12 cellular contexts compared by ENCODE assay signal in genomic region chr12:63862187-63863107, GRCh38. TPM values are rescaled to one million over a fixed set of nuclear protein-coding genes. Genes with fewer than 3 reads are reported as not detected.
DNase-seq lines count a peak whose midpoint lies in the region; ATAC-seq and TF ChIP-seq lines count a peak whose summit lies in the region.
"Had no signal": no experiment of that assay in that cellular context is flagged by ENCODE, and none has a peak within 500 bp of the region (broad histone marks: within the 10 kb centered on the region; RNA-seq: fewer than 3 reads in every experiment).

No MANE protein-coding gene starts in this region.

- TF ChIP-seq POLR2A in heart left ventricle (IDR thresholded peaks at IDR 0.05) (no peak), spleen (IDR thresholded peaks at IDR 0.05) (no peak)

- H3K4me1 ChIP-seq in heart left ventricle (peaks cover 0 to 19% (median 6%) of the 10 kb centered on the region in 12 donors), spleen (peaks cover 0 to 12% (median 0%) of the 10 kb centered on the region in 6 donors)

- H3K27me3 ChIP-seq in heart left ventricle, result no peaks in the 10 kb centered on the region
- no peaks in the 10 kb centered on the region for H3K27me3 ChIP-seq in spleen (replicated peaks in 1 of 7)
- H3K27me3 ChIP-seq: gastroesophageal sphincter had no signal

- no peak for TF ChIP-seq CTCF in heart left ventricle (IDR thresholded peaks at IDR 0.05)
- TF ChIP-seq CTCF in progenitor cell of endocrine pancreas (IDR thresholded peaks at IDR 0.05; ENCODE audit: unreplicated experiment), result no peak
- TF ChIP-seq CTCF in spleen (IDR thresholded peaks at IDR 0.05 in 8 of 11, conservative IDR thresholded peaks at IDR 0.05 in 3 of 11), result no peak

- no peaks in the 10 kb centered on the region for H3K27me3 Mint-ChIP-seq in progenitor cell of endocrine pancreas
- H3K27me3 Mint-ChIP-seq: activated CD4-positive, alpha-beta memory T cell treated with anti-CD3 and anti-CD28 coated beads, Interleukin-2, amount 10 ng/mL, durations not matched to agents 7 days and 5 days had no signal

- H3K27ac Mint-ChIP-seq in progenitor cell of endocrine pancreas, result peak overlapping the region; percentile 80
- H3K27ac Mint-ChIP-seq: activated CD4-positive, alpha-beta memory T cell treated with anti-CD3 and anti-CD28 coated beads, Interleukin-2, amount 10 ng/mL, durations not matched to agents 7 days and 5 days had no signal

- peaks cover 15% of the 10 kb centered on the region for H3K4me1 Mint-ChIP-seq in progenitor cell of endocrine pancreas (ENCODE audit: low read depth)
- H3K4me1 Mint-ChIP-seq: activated CD4-positive, alpha-beta memory T cell treated with anti-CD3 and anti-CD28 coated beads, Interleukin-2, amount 10 ng/mL, durations not matched to agents 7 days and 5 days had no signal

- H3K36me3 Mint-ChIP-seq in progenitor cell of endocrine pancreas (ENCODE audit: insufficient read depth), result no peaks in the 10 kb centered on the region

- WGBS in heart left ventricle, 4 donors, result 65 to 69% (median 67%) methylated on average over 7 of the region's 7 CpGs
- WGBS in spleen, 5 donors, result 70 to 88% (median 85%) methylated on average over 7 of the region's 7 CpGs

- H3K36me3 ChIP-seq in heart left ventricle (no peaks in the 10 kb centered on the region), spleen (no peaks in the 10 kb centered on the region)
- H3K36me3 ChIP-seq: gastroesophageal sphincter had no signal

- peak; percentile 64 to 83 (median 79) for ATAC-seq in heart left ventricle
- ATAC-seq: gastroesophageal sphincter had no signal

- H3K27ac ChIP-seq in heart left ventricle (peak overlapping the region in 8 of 12 donors; percentile 9 to 54 (median 44)), spleen (peak overlapping the region in 1 of 8 donors; percentile 1)

- H3K9me3 ChIP-seq in heart left ventricle (no peaks in the 10 kb centered on the region), spleen (no peaks in the 10 kb centered on the region)
- H3K9me3 ChIP-seq: gastroesophageal sphincter had no signal

- DNase-seq in ELR (ENCODE audit: low read depth) (peak; percentile 29), RPMI7951 (ENCODE audit: low read depth) (peak; percentile 62), heart left ventricle (peak in 4 of 5 donors; percentile 35 to 44 (median 38)), progenitor cell of endocrine pancreas (ENCODE audit: low spot score, unreplicated experiment) (no peak), NCI-H345 treated with DMSO at 0.1 percent for 48 hours (lab: John Stamatoyannopoulos, UW; ENCODE audit: unreplicated experiment) (no peak), NCI-H226 (no peak), spleen (no peak)
- DNase-seq in activated CD4-positive, alpha-beta T cell treated with anti-CD3 and anti-CD28 coated beads for 48 hours, result no peak
- DNase-seq: activated CD4-positive, alpha-beta memory T cell treated with anti-CD3 and anti-CD28 coated beads, Interleukin-2, amount 10 ng/mL, durations not matched to agents 7 days and 5 days; aorta had no signal

- H3K4me3 Mint-ChIP-seq in progenitor cell of endocrine pancreas (ENCODE audit: low read depth), result peak overlapping the region; percentile 7
- H3K4me3 Mint-ChIP-seq: activated CD4-positive, alpha-beta memory T cell treated with anti-CD3 and anti-CD28 coated beads, Interleukin-2, amount 10 ng/mL, durations not matched to agents 7 days and 5 days; neural crest cell had no signal

- H3K4me3 ChIP-seq in heart left ventricle (no peak overlapping the region), spleen (no peak overlapping the region)
- H3K4me3 ChIP-seq: gastroesophageal sphincter had no signal

- H3K9me3 Mint-ChIP-seq in progenitor cell of endocrine pancreas (ENCODE audit: low read depth), result no peaks in the 10 kb centered on the region
- H3K9me3 Mint-ChIP-seq: activated CD4-positive, alpha-beta memory T cell treated with anti-CD3 and anti-CD28 coated beads, Interleukin-2, amount 10 ng/mL, durations not matched to agents 7 days and 5 days; neural crest cell had no signal

- intact Hi-C loops in heart left ventricle (cut with DNase I), result no loop called here
- intact Hi-C loops in spleen (cut with DNase I; ENCODE audit: low total_unique reads), result no loop called here

RNA-seq across cellular contexts. Expression of gene SRGAP1, which starts 17.9 kb away (rescaled TPM):
- total RNA-seq in RPMI7951 (2014; rRNA removed; shearing (Covaris generic)), result 2.3 and 4.0 TPM in 2 replicates
- total RNA-seq in heart left ventricle (10 to 100 TPM in 1 of 9 donors, 1 to 10 TPM in 8; 2.1 to 10.6 (median 4.5) TPM), progenitor cell of endocrine pancreas (17.8 and 23.1 TPM in 2 replicates), spleen (10 to 100 TPM in 6 of 7 donors, 1 to 10 TPM in 1; 6.1 to 20.1 (median 14.4) TPM)
- polyA plus RNA-seq in heart left ventricle (1 to 10 TPM; 1.3 to 4.5 TPM), spleen (1 to 10 TPM in 1 of 3 donors, under 1 TPM in 2; 0.37 to 1.8 (median 0.50) TPM)
- total RNA-seq: activated CD4-positive, alpha-beta memory T cell treated with anti-CD3 and anti-CD28 coated beads, Interleukin-2, amount 10 ng/mL, durations not matched to agents 7 days and 5 days had no signal

Comparison
In these comparisons a context has a peak if more than half of its experiments do, and no peak if none do; other contexts are left out.
1. DNase-seq: peak in ELR (single experiment), RPMI7951 (single experiment) and heart left ventricle (4 of 5); none in progenitor cell of endocrine pancreas (single experiment), NCI-H345 treated with DMSO at 0.1 percent for 48 hours (single experiment), NCI-H226 (single experiment), activated CD4-positive, alpha-beta T cell treated with anti-CD3 and anti-CD28 coated beads for 48 hours (single experiment) and spleen (single experiment).